Comparison of ENCODE assay signal across 25 cellular contexts in the genomic region with DNA sequence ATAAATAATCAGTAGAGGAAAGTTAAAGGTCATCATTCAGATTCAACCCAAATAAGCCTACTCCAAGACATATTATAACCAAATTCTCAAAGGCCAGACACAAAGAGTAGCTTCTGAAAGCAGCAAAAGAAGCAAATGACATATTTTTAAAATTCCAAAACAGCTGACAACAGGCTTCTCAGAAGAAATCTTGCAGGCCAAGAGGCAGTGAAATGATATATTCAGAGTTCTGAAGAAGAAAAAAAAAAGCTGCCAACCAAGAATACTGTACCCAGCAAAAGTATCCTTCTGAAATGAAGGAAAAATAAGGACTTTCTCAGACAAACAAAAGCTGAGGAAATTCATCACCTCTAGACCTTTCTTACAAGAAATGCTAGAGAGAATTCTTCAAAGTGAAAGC.
DNase-seq lines count a peak whose midpoint lies in the region; FAIRE-seq and TF ChIP-seq lines count a peak whose summit lies in the region.
"Had no signal": no experiment of that assay in that cellular context is flagged by ENCODE, and none has a peak within 500 bp of the region (broad histone marks: within the 10 kb centered on the region; RNA-seq: fewer than 3 reads in every experiment).

No MANE protein-coding gene starts in this region.

- H3K79me1 ChIP-seq in mesendoderm (ENCODE audit: low read length), result no peaks in the 10 kb centered on the region

- peaks cover 17% of the 10 kb centered on the region for H3K9me3 Mint-ChIP-seq in activated naive CD8-positive, alpha-beta T cell treated with anti-CD3 and anti-CD28 coated beads for 36 hours

- no peak overlapping the region for H2AK5ac ChIP-seq in mesendoderm (ENCODE audit: low read length)

- H3K4me1 ChIP-seq in HEK293 (ENCODE audit: control insufficient read depth, insufficient read depth, low read length), result no peaks in the 10 kb centered on the region
- H3K4me1 ChIP-seq in mesendoderm (ENCODE audit: control insufficient read depth, low read depth, low read length), result no peaks in the 10 kb centered on the region
- H3K4me1 ChIP-seq: A549, BE2C, BLaER1 had no signal

- H3K23ac ChIP-seq in mesendoderm (ENCODE audit: low read length), result no peak overlapping the region

- no peaks in the 10 kb centered on the region for H3K36me3 Mint-ChIP-seq in activated naive CD8-positive, alpha-beta T cell treated with anti-CD3 and anti-CD28 coated beads for 36 hours
- H3K36me3 Mint-ChIP-seq: CD14-positive monocyte; CD4-positive, alpha-beta memory T cell; CD4-positive, CD25-positive, alpha-beta regulatory T cell; CD8-positive, alpha-beta memory T cell had no signal

- no peak overlapping the region for H3K4me3 Mint-ChIP-seq in activated naive CD8-positive, alpha-beta T cell treated with anti-CD3 and anti-CD28 coated beads for 36 hours
- H3K4me3 Mint-ChIP-seq: CD14-positive monocyte; CD4-positive, alpha-beta memory T cell; CD4-positive, CD25-positive, alpha-beta regulatory T cell; CD8-positive, alpha-beta memory T cell had no signal

- FAIRE-seq in GM19239 (lab: Jason Lieb, UNC), result no peak
- FAIRE-seq: A549, GM12891 had no signal

- TF ChIP-seq CTCF in HEK293 (tag by site-specific recombination; IDR thresholded peaks at IDR 0.05), result no peak

- no peak overlapping the region for H3K18ac ChIP-seq in mesendoderm (ENCODE audit: low read length)

- H3K36me3 ChIP-seq in HEK293 (ENCODE audit: control insufficient read depth in 2 of 2, insufficient read depth in 1 of 2, low read length in 2 of 2), result no peaks in the 10 kb centered on the region
- H3K36me3 ChIP-seq in mesendoderm (ENCODE audit: control insufficient read depth, insufficient read depth, low read length), result no peaks in the 10 kb centered on the region
- H3K36me3 ChIP-seq: BE2C, BLaER1 had no signal

- H2BK120ac ChIP-seq in mesendoderm (ENCODE audit: low read depth, low read length), result no peak overlapping the region

- H3K9ac ChIP-seq in mesendoderm (ENCODE audit: low read length), result no peak overlapping the region
- H3K9ac ChIP-seq: BLaER1 had no signal

- no peak overlapping the region for H3K27ac Mint-ChIP-seq in activated naive CD8-positive, alpha-beta T cell treated with anti-CD3 and anti-CD28 coated beads for 36 hours
- H3K27ac Mint-ChIP-seq: CD14-positive monocyte; CD4-positive, alpha-beta memory T cell; CD4-positive, CD25-positive, alpha-beta regulatory T cell; CD8-positive, alpha-beta memory T cell had no signal

- H3K9me3 ChIP-seq in HEK293 (ENCODE audit: control insufficient read depth, insufficient read depth, low read depth, low read length), result no peaks in the 10 kb centered on the region

- no peaks in the 10 kb centered on the region for H3K27me3 Mint-ChIP-seq in activated naive CD8-positive, alpha-beta T cell treated with anti-CD3 and anti-CD28 coated beads for 36 hours
- H3K27me3 Mint-ChIP-seq: CD4-positive, alpha-beta memory T cell; CD4-positive, CD25-positive, alpha-beta regulatory T cell; CD8-positive, alpha-beta memory T cell had no signal

- no peak overlapping the region for H3K56ac ChIP-seq in mesendoderm (ENCODE audit: low read length)

- DNase-seq in DMS53 (lab: John Stamatoyannopoulos, UW) (peak; percentile 34), DMS53 treated with DMSO at 0.1 percent for 48 hours (lab: John Stamatoyannopoulos, UW; ENCODE audit: unreplicated experiment) (no peak), OCI-M1 (lab: John Stamatoyannopoulos, UW) (peak; percentile 54), mesendoderm (peak; percentile 5), GM19239 (ENCODE audit: insufficient read length, low spot score) (no peak)
- no peak for DNase-seq in activated CD8-positive, alpha-beta memory T cell treated with anti-CD3 and anti-CD28 coated beads, Interleukin-2, amount 50 U/mL, for 48 hours
- no peak for DNase-seq in activated naive CD8-positive, alpha-beta T cell treated with anti-CD3 and anti-CD28 coated beads for 36 hours
- DNase-seq: BE2C; C1 segment of cervical spinal cord; CD4-positive, alpha-beta memory T cell; CD4-positive, CD25-positive, alpha-beta regulatory T cell; CD8-positive, alpha-beta memory T cell; COR-L47; DMS 273 treated with DMSO at 0.1 percent for 48 hours; DMS153; DMS79; DND-41; EL; GDM1 had no signal

- POLR2A ChIA-PET in HEK293 (lab: Yijun Ruan, JAX), result no interaction called here

- H3K79me2 ChIP-seq in mesendoderm (ENCODE audit: control insufficient read depth, insufficient read depth, low read length), result no peaks in the 10 kb centered on the region

- no peaks in the 10 kb centered on the region for H3K27me3 ChIP-seq in mesendoderm (ENCODE audit: insufficient read depth, low read length, poor library complexity)
- H3K27me3 ChIP-seq: BE2C, BLaER1 had no signal

- H3K4me2 ChIP-seq in mesendoderm (ENCODE audit: low read length), result no peak overlapping the region
- H3K4me2 ChIP-seq: A549, BLaER1 had no signal

- H2BK15ac ChIP-seq in mesendoderm (replicated peaks; ENCODE audit: low read depth), result no peak overlapping the region

- H3K4me1 Mint-ChIP-seq in activated naive CD8-positive, alpha-beta T cell treated with anti-CD3 and anti-CD28 coated beads for 36 hours, result no peaks in the 10 kb centered on the region
- H3K4me1 Mint-ChIP-seq: CD14-positive monocyte; CD4-positive, alpha-beta memory T cell; CD4-positive, CD25-positive, alpha-beta regulatory T cell; CD8-positive, alpha-beta memory T cell had no signal

- H3K27ac ChIP-seq in HEK293 (ENCODE audit: extremely low read depth, low read depth, low read length) (no peak overlapping the region), mesendoderm (ENCODE audit: low read depth, low read length) (no peak overlapping the region)
- H3K27ac ChIP-seq: 22Rv1, A549, BLaER1 had no signal

- H3K4ac ChIP-seq in mesendoderm (ENCODE audit: low read depth, low read length), result no peak overlapping the region

- H3K4me3 ChIP-seq in HEK293 (ENCODE audit: low read depth, low read length) (no peak overlapping the region), mesendoderm (ENCODE audit: low read length) (no peak overlapping the region)
- H3K4me3 ChIP-seq: A549, BLaER1 had no signal

- H4K8ac ChIP-seq in mesendoderm (ENCODE audit: low read depth, low read length), result no peak overlapping the region

- no peak overlapping the region for H2BK5ac ChIP-seq in mesendoderm (ENCODE audit: low read length)

- CTCF ChIA-PET in HEK293 (lab: Yijun Ruan, JAX), result no interaction called here

- H4K5ac ChIP-seq in mesendoderm (ENCODE audit: low read length), result no peak overlapping the region

TF ChIP-seq in HEK293, 187 proteins besides CTCF, POLR2A, EP300 and RAD21:
- TF ChIP-seq, protein P1, sequence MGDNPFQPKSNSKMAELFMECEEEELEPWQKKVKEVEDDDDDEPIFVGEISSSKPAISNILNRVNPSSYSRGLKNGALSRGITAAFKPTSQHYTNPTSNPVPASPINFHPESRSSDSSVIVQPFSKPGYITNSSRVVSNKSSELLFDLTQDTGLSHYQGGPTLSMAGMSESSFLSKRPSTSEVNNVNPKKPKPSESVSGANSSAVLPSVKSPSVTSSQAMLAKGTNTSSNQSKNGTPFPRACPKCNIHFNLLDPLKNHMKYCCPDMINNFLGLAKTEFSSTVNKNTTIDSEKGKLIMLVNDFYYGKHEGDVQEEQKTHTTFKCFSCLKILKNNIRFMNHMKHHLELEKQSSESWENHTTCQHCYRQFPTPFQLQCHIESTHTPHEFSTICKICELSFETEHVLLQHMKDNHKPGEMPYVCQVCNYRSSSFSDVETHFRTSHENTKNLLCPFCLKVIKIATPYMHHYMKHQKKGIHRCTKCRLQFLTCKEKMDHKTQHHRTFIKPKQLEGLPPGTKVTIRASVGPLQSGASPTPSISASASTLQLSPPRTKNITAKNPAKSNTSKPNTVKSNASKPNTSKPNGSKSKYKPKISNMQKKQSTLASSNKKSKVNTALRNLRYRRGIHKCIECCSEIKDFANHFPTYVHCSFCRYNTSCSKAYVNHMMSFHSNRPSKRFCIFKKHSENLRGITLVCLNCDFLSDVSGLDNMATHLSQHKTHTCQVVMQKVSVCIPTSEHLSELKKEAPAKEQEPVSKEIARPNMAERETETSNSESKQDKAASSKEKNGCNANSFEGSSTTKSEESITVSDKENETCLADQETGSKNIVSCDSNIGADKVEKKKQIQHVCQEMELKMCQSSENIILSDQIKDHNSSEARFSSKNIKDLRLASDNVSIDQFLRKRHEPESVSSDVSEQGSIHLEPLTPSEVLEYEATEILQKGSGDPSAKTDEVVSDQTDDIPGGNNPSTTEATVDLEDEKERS (tag by site-specific recombination; IDR thresholded peaks at IDR 0.05), result no peak
- TF ChIP-seq PRDM1 (tag by site-specific recombination; IDR thresholded peaks at IDR 0.05) (no peak), BCL11B (tag by site-specific recombination; IDR thresholded peaks at IDR 0.05; ENCODE audit: low read depth) (no peak), TRIM28 (IDR thresholded peaks at IDR 0.05; ENCODE audit: borderline replicate concordance, low read length) (peak; percentile 66; the same call in 1 of the 2 replicates), SETDB1 (IDR thresholded peaks at IDR 0.05; ENCODE audit: insufficient read length, low read length) (peak; percentile 98), ZNF514 (tag by site-specific recombination; IDR thresholded peaks at IDR 0.05) (no peak), ZNF626 (tag by site-specific recombination; IDR thresholded peaks at IDR 0.05) (no peak), ZNF768 (tag by site-specific recombination; IDR thresholded peaks at IDR 0.05) (no peak)

Comparison
In these comparisons a context has a peak if more than half of its experiments do, and no peak if none do; other contexts are left out.
1. DNase-seq: peak in DMS53 (single experiment), OCI-M1 (single experiment) and mesendoderm (single experiment); none in DMS53 treated with DMSO at 0.1 percent for 48 hours (single experiment), activated CD8-positive, alpha-beta memory T cell treated with anti-CD3 and anti-CD28 coated beads, Interleukin-2, amount 50 U/mL, for 48 hours (single experiment), GM19239 (single experiment) and activated naive CD8-positive, alpha-beta T cell treated with anti-CD3 and anti-CD28 coated beads for 36 hours (single experiment).